ENCODE assay signal across 8 cellular contexts in genomic region chr10:88990528-88991160, GRCh38. TPM values are rescaled to one million over a fixed set of nuclear protein-coding genes. Genes with fewer than 3 reads are reported as not detected.
DNase-seq lines count a peak whose midpoint lies in the region; ATAC-seq and TF ChIP-seq lines count a peak whose summit lies in the region.

TSS of gene FAS (plus strand) at chr10:88990798. CDS start at chr10:88990877, 79 bp downstream.

- TF ChIP-seq POLR2A in erythroblast (IDR thresholded peaks at IDR 0.05; ENCODE audit: low read length): peak; percentile 65

- DNase-seq in NCI-H2227 (lab: John Stamatoyannopoulos, UW; ENCODE audit: unreplicated experiment) (peak; percentile 13), NCI-H2227 treated with DMSO at 0.1 percent for 48 hours (lab: John Stamatoyannopoulos, UW) (no peak), NOMO-1 treated with DMSO at 0.1 percent for 48 hours (lab: John Stamatoyannopoulos, UW; ENCODE audit: unreplicated experiment) (peak; percentile 76), activated T-cell treated with anti-CD3 and anti-CD28 coated beads for 24 hours (ENCODE audit: low read depth) (peak; percentile 67), erythroblast (lab: John Stamatoyannopoulos, UW) (peak; percentile 55 to 69), myocyte (ENCODE audit: low read depth) (peak; percentile 78)
- peak; percentile 58 to 81 for DNase-seq in stimulated activated CD8-positive, alpha-beta memory T cell treated with anti-CD3 and anti-CD28 coated beads, Interleukin-7, amount 100 ng/mL, for 48 hours (ENCODE audit: extremely low read depth in 1 of 2, low read depth in 1 of 2)

- peak; percentile 53 for ATAC-seq in HG02938 (IDR thresholded peaks at IDR 0.05; ENCODE audit: unreplicated experiment)

RNA-seq across cellular contexts. Expression of gene FAS, which starts in this region (rescaled TPM):
- total RNA-seq in myocyte: 13.9 and 21.3 TPM in 2 replicates
- 8.4 TPM for polyA plus RNA-seq in myocyte (2012)
